ENCODE assay signal across 18 cellular contexts in genomic region chr7:66826649-66827048, GRCh38.
"Had no signal": no experiment of that assay in that cellular context is flagged by ENCODE, and none has a peak within 500 bp of the region (broad histone marks: within the 10 kb centered on the region; RNA-seq: fewer than 3 reads in every experiment).

No MANE protein-coding gene starts in this region.

- H3K4me2 ChIP-seq: KMS-11, SK-N-SH had no signal

- H3K9ac ChIP-seq: KMS-11, SK-N-SH had no signal

- DNase-seq: IMR-90, Kasumi-1, MM.1S, NCI-H1092 treated with DMSO at 0.1 percent for 48 hours, NCI-H1436, NCI-H187, NCI-H2029, NCI-H2081 treated with DMSO at 0.1 percent for 48 hours, NCI-H2171, NCI-H446, NCI-H510A, NCI-H524 treated with DMSO at 0.1 percent for 48 hours, NCI-H69, NCI-H774, SHP77, SK-N-SH had no signal

- H3K9me3 ChIP-seq: SK-N-SH had no signal

- H3K27ac ChIP-seq: KMS-11, RWPE1 had no signal
